Comparison of ENCODE assay signal across 14 cellular contexts in the genomic region with DNA sequence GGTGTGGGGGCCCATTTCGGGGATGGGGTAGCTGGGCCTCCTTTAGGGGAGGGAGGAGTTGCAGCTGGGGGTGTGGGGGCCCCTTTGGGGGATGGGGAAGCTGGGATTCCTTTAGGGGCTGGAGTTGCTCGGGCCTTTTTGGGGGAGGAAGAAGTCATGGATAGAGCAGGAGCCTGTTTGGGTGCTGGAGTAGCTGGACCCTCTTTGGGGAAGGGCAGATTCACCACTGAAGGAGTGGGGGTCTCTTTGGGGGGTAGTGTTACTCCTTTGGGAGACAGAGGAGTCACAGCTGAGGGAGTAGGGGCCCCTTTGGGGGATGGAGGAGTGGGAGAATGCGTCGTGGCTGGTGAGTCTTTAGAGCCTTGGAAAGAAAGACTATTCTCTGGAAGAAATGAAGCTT. TPM values are rescaled to one million over a fixed set of nuclear protein-coding genes. Genes with fewer than 3 reads are reported as not detected.
DNase-seq lines count a peak whose midpoint lies in the region; ATAC-seq and TF ChIP-seq lines count a peak whose summit lies in the region.
"Had no signal": no experiment of that assay in that cellular context is flagged by ENCODE, and none has a peak within 500 bp of the region (broad histone marks: within the 10 kb centered on the region; RNA-seq: fewer than 3 reads in every experiment).

No MANE protein-coding gene starts in this region.

- no peaks in the 10 kb centered on the region for H3K9me3 Mint-ChIP-seq in activated T-cell treated with anti-CD3 and anti-CD28 coated beads, Interleukin-2, amount 50 U/mL, for 72 hours
- no peaks in the 10 kb centered on the region for H3K9me3 Mint-ChIP-seq in immature natural killer cell
- H3K9me3 Mint-ChIP-seq in stimulated activated naive B cell treated with anti-CD40 and anti-IgM and Interleukin-4, amounts not matched to agents 10 μg/mL and 1 μg/mL and 100 μg/mL, for 72 hours: no peaks in the 10 kb centered on the region

- peak overlapping the region; percentile 67 for H3K27ac ChIP-seq in SK-N-MC
- no peak overlapping the region for H3K27ac ChIP-seq in SK-N-SH (ENCODE audit: low read depth in 2 of 2, low read length in 1 of 2)
- H3K27ac ChIP-seq in hepatocyte: no peak overlapping the region

- H3K4me2 ChIP-seq in SK-N-SH (no peak overlapping the region), hepatocyte (no peak overlapping the region)

- 73% methylated on average over 4 of the region's 4 CpGs for WGBS in SK-N-SH (ENCODE audit: low lambda C conversion rate)
- 93% methylated on average over 4 of the region's 4 CpGs for WGBS in hepatocyte (ENCODE audit: low lambda C conversion rate, missing lambda C conversion rate)

- peaks cover 26 to 27% of the 10 kb centered on the region in 2 experiments for H3K4me1 ChIP-seq in SK-N-SH (ENCODE audit: control insufficient read depth in 1 of 2, insufficient read depth in 2 of 2, low read depth in 1 of 2, low read length in 1 of 2)
- H3K4me1 ChIP-seq in hepatocyte (ENCODE audit: insufficient read depth): peaks cover 30% of the 10 kb centered on the region

- CTCF ChIA-PET in SK-N-SH (lab: Yijun Ruan, JAX): interaction anchor here (0.8 to 1.4 kb wide), 3 partner anchors 8 to 45 kb away, joined by 3 read pairs; no protein-coding TSS in a partner anchor

- no peak overlapping the region for H2AFZ ChIP-seq in SK-N-SH (ENCODE audit: low read depth)
- no peak overlapping the region for H2AFZ ChIP-seq in hepatocyte

- H3K27ac Mint-ChIP-seq in activated T-cell treated with anti-CD3 and anti-CD28 coated beads, Interleukin-2, amount 50 U/mL, for 72 hours: peak overlapping the region; percentile 94
- H3K27ac Mint-ChIP-seq in immature natural killer cell: peak overlapping the region; percentile 12 to 96 (median 74)
- H3K27ac Mint-ChIP-seq in stimulated activated naive B cell treated with anti-CD40 and anti-IgM and Interleukin-4, amounts not matched to agents 10 μg/mL and 1 μg/mL and 100 μg/mL, for 72 hours: peak overlapping the region; percentile 68

- ATAC-seq in activated T-cell treated with anti-CD3 and anti-CD28 coated beads, Interleukin-2, amount 50 U/mL, for 72 hours (replicated peaks in 1 of 2): no peak
- no peak for ATAC-seq in stimulated activated naive B cell treated with anti-CD40 and anti-IgM and Interleukin-4, amounts not matched to agents 10 μg/mL and 1 μg/mL and 100 μg/mL, for 72 hours (replicated peaks)

- H3K4me3 ChIP-seq in SK-N-MC (peak overlapping the region; percentile 29), SK-N-SH (ENCODE audit: low read depth in 2 of 2, low read length in 1 of 2) (no peak overlapping the region), hepatocyte (no peak overlapping the region)
- H3K4me3 ChIP-seq: ovary had no signal

- peaks cover 32 to 66% of the 10 kb centered on the region in 2 donors for H3K36me3 Mint-ChIP-seq in activated T-cell treated with anti-CD3 and anti-CD28 coated beads, Interleukin-2, amount 50 U/mL, for 72 hours (ENCODE audit: insufficient read depth in 2 of 2)
- H3K36me3 Mint-ChIP-seq in immature natural killer cell: peaks cover 0 to 13% (median 10%) of the 10 kb centered on the region in 3 donors
- peaks cover 63 to 76% of the 10 kb centered on the region in 2 donors for H3K36me3 Mint-ChIP-seq in stimulated activated naive B cell treated with anti-CD40 and anti-IgM and Interleukin-4, amounts not matched to agents 10 μg/mL and 1 μg/mL and 100 μg/mL, for 72 hours

- no peak for TF ChIP-seq EP300 in SK-N-SH (IDR thresholded peaks at IDR 0.05; ENCODE audit: borderline replicate concordance in 1 of 2, low read depth in 1 of 2, low read length in 1 of 2)

- TF ChIP-seq CTCF in SK-N-SH (IDR thresholded peaks at IDR 0.05) (no peak), hepatocyte (IDR thresholded peaks at IDR 0.05; ENCODE audit: poor library complexity) (no peak)

- no peaks in the 10 kb centered on the region for H3K27me3 ChIP-seq in SK-N-SH (ENCODE audit: insufficient read depth)
- H3K27me3 ChIP-seq in hepatocyte: no peaks in the 10 kb centered on the region
- H3K27me3 ChIP-seq: ovary had no signal

- H3K9me3 ChIP-seq in SK-N-MC (ENCODE audit: low read depth, low read length) (no peaks in the 10 kb centered on the region), SK-N-SH (no peaks in the 10 kb centered on the region), hepatocyte (ENCODE audit: low read depth) (no peaks in the 10 kb centered on the region)
- H3K9me3 ChIP-seq: ovary had no signal

- H3K9me2 ChIP-seq in SK-N-SH (no peaks in the 10 kb centered on the region), hepatocyte (replicated peaks; ENCODE audit: insufficient read depth) (no peaks in the 10 kb centered on the region)

- peaks cover 90% of the 10 kb centered on the region for H3K36me3 ChIP-seq in SK-N-MC (ENCODE audit: insufficient read depth, low read length)
- peaks cover 53 to 68% of the 10 kb centered on the region in 2 experiments for H3K36me3 ChIP-seq in SK-N-SH (replicated peaks in 1 of 2; ENCODE audit: control insufficient read depth in 1 of 2, insufficient read depth in 2 of 2, low read length in 1 of 2)
- H3K36me3 ChIP-seq in hepatocyte (replicated peaks; ENCODE audit: insufficient read depth, low read depth): no peaks in the 10 kb centered on the region
- H3K36me3 ChIP-seq: ovary had no signal

- no peak overlapping the region for H3K9ac ChIP-seq in SK-N-MC (ENCODE audit: insufficient read length)
- no peak overlapping the region for H3K9ac ChIP-seq in SK-N-SH

- DNase-seq in activated T-cell treated with anti-CD3 and anti-CD28 coated beads, Interleukin-2, amount 50 U/mL, for 72 hours: no peak
- no peak for DNase-seq in activated T-cell treated with anti-CD3 and anti-CD28 coated beads for 4 hours
- no peak for DNase-seq in SK-N-MC (ENCODE audit: low read depth, low spot score)
- no peak for DNase-seq in immature natural killer cell
- DNase-seq in stimulated activated naive B cell treated with anti-CD40 and anti-IgM and Interleukin-4, amounts not matched to agents 10 μg/mL and 1 μg/mL and 100 μg/mL, for 72 hours: no peak
- DNase-seq in mucosa of gallbladder (ENCODE audit: low spot score): no peak
- DNase-seq in SK-N-SH: no peak
- DNase-seq in hepatocyte (ENCODE audit: low spot score): no peak
- DNase-seq: activated T-cell treated with anti-CD3 and anti-CD28 coated beads, Interleukin-2, amount 50 U/mL, for 48 hours; GF-D8; kidney glomerular epithelial cell; NCI-H1930; stimulated activated CD4-positive, alpha-beta T cell treated with anti-CD3 and anti-CD28 coated beads, Interleukin-2, amount 100 ng/mL, for 48 hours had no signal

- no peak for TF ChIP-seq RAD21 in SK-N-SH (IDR thresholded peaks at IDR 0.05; ENCODE audit: low read length)

- peaks cover 77% of the 10 kb centered on the region for H3K4me1 Mint-ChIP-seq in activated T-cell treated with anti-CD3 and anti-CD28 coated beads, Interleukin-2, amount 50 U/mL, for 72 hours (ENCODE audit: low read depth)
- peaks cover 76 to 84% of the 10 kb centered on the region in 2 donors for H3K4me1 Mint-ChIP-seq in immature natural killer cell
- H3K4me1 Mint-ChIP-seq in stimulated activated naive B cell treated with anti-CD40 and anti-IgM and Interleukin-4, amounts not matched to agents 10 μg/mL and 1 μg/mL and 100 μg/mL, for 72 hours: peaks cover 51 to 71% of the 10 kb centered on the region in 2 donors

- H3K4me3 Mint-ChIP-seq in activated T-cell treated with anti-CD3 and anti-CD28 coated beads, Interleukin-2, amount 50 U/mL, for 72 hours: peak overlapping the region; percentile 31 to 96
- H3K4me3 Mint-ChIP-seq in immature natural killer cell: no peak overlapping the region
- no peak overlapping the region for H3K4me3 Mint-ChIP-seq in stimulated activated naive B cell treated with anti-CD40 and anti-IgM and Interleukin-4, amounts not matched to agents 10 μg/mL and 1 μg/mL and 100 μg/mL, for 72 hours

- H3K79me2 ChIP-seq in SK-N-SH (ENCODE audit: insufficient read depth) (peaks cover 84% of the 10 kb centered on the region), hepatocyte (peaks cover 89% of the 10 kb centered on the region)

- H3F3A ChIP-seq in SK-N-SH (replicated peaks; ENCODE audit: insufficient read depth): peaks cover 22% of the 10 kb centered on the region

- no peaks in the 10 kb centered on the region for H3K27me3 Mint-ChIP-seq in activated T-cell treated with anti-CD3 and anti-CD28 coated beads, Interleukin-2, amount 50 U/mL, for 72 hours (ENCODE audit: low read depth)
- peaks cover 0 to 2% (median 2%) of the 10 kb centered on the region in 3 donors for H3K27me3 Mint-ChIP-seq in immature natural killer cell (ENCODE audit: low read depth in 3 of 3)
- H3K27me3 Mint-ChIP-seq in stimulated activated naive B cell treated with anti-CD40 and anti-IgM and Interleukin-4, amounts not matched to agents 10 μg/mL and 1 μg/mL and 100 μg/mL, for 72 hours: no peaks in the 10 kb centered on the region

- POLR2A ChIA-PET in SK-N-SH (lab: Yijun Ruan, JAX): interaction anchor here (1.0 kb wide), 1 partner anchor 9 kb away, joined by 5 read pairs; no protein-coding TSS in a partner anchor

- H4K20me1 ChIP-seq in SK-N-SH (ENCODE audit: insufficient read depth) (peaks cover 96% of the 10 kb centered on the region), hepatocyte (ENCODE audit: insufficient read depth, poor library complexity, severe bottlenecking) (peaks cover 98% of the 10 kb centered on the region)

RNA-seq across cellular contexts. Expression of a gene that starts 6.5 kb away (rescaled TPM):
- total RNA-seq in activated T-cell treated with anti-CD3 and anti-CD28 coated beads, Interleukin-2, amount 50 U/mL, for 72 hours: 100 to 1,000 TPM; 903 to 922 TPM
- polyA plus RNA-seq in immature natural killer cell (100 to 1,000 TPM; 662 to 819 (median 747) TPM), SK-N-SH (2012; rRNA removed) (523 and 644 TPM in 2 replicates), hepatocyte (631 and 655 TPM in 2 replicates)
- total RNA-seq in mucosa of gallbladder (599 TPM), hepatocyte (1,295 and 1,361 TPM in 2 replicates)
- 840 and 1,075 TPM in 2 replicates for polyA plus RNA-seq in SK-N-SH (2012; cell fraction: cytosol; rRNA removed)
- polyA plus RNA-seq in SK-N-SH (2012; cell fraction: nucleus; rRNA removed): 157 and 212 TPM in 2 replicates

RNA-seq across cellular contexts. Expression of a gene that starts 30.6 kb away (rescaled TPM):
- 100 to 1,000 TPM; 166 to 192 TPM for total RNA-seq in activated T-cell treated with anti-CD3 and anti-CD28 coated beads, Interleukin-2, amount 50 U/mL, for 72 hours
- 100 to 1,000 TPM; 175 to 222 (median 180) TPM for polyA plus RNA-seq in immature natural killer cell
- 201 TPM for total RNA-seq in mucosa of gallbladder
- 38.9 and 40.5 TPM in 2 replicates for polyA plus RNA-seq in SK-N-SH (2012; rRNA removed)
- 65.3 and 83.2 TPM in 2 replicates for polyA plus RNA-seq in SK-N-SH (2012; cell fraction: cytosol; rRNA removed)
- polyA plus RNA-seq in SK-N-SH (2012; cell fraction: nucleus; rRNA removed): 12.5 and 25.3 TPM in 2 replicates
- 128 and 142 TPM in 2 replicates for total RNA-seq in hepatocyte
- polyA plus RNA-seq in hepatocyte: 154 and 156 TPM in 2 replicates

RNA-seq across cellular contexts. Expression of a gene that starts 33.5 kb away (rescaled TPM):
- total RNA-seq in activated T-cell treated with anti-CD3 and anti-CD28 coated beads, Interleukin-2, amount 50 U/mL, for 72 hours: 10 to 100 TPM; 84.5 to 96.4 TPM
- polyA plus RNA-seq in immature natural killer cell: 10 to 100 TPM; 24.6 to 31.7 (median 27.4) TPM
- 3.9 TPM for total RNA-seq in mucosa of gallbladder
- 10.3 and 10.9 TPM in 2 replicates for polyA plus RNA-seq in SK-N-SH (2012; rRNA removed)
- 10.1 and 13.0 TPM in 2 replicates for polyA plus RNA-seq in SK-N-SH (2012; cell fraction: cytosol; rRNA removed)
- 9.2 and 15.5 TPM in 2 replicates for polyA plus RNA-seq in SK-N-SH (2012; cell fraction: nucleus; rRNA removed)
- 6.8 and 14.0 TPM in 2 replicates for total RNA-seq in hepatocyte
- 5.9 and 6.5 TPM in 2 replicates for polyA plus RNA-seq in hepatocyte

RNA-seq across cellular contexts. Expression of a gene that starts 44.5 kb away (rescaled TPM):
- total RNA-seq in activated T-cell treated with anti-CD3 and anti-CD28 coated beads, Interleukin-2, amount 50 U/mL, for 72 hours: 1 to 10 TPM; 6.6 to 7.3 TPM
- polyA plus RNA-seq in immature natural killer cell (1 to 10 TPM in 1 of 3 donors, not detected in 2; 1.1 TPM), SK-N-SH (2012; rRNA removed) (1.2 and 1.5 TPM in 2 replicates), hepatocyte (1.1 and 3.0 TPM in 2 replicates)
- total RNA-seq in mucosa of gallbladder (19.0 TPM), hepatocyte (2.7 and 3.4 TPM in 2 replicates)
- polyA plus RNA-seq in SK-N-SH (2012; cell fraction: cytosol; rRNA removed): 1.0 and 1.4 TPM in 2 replicates
- polyA plus RNA-seq in SK-N-SH (2012; cell fraction: nucleus; rRNA removed): 0.39 and 0.61 TPM in 2 replicates

Comparison
In these comparisons a context has a peak if more than half of its experiments do, and no peak if none do; other contexts are left out.
1. H3K4me3 Mint-ChIP-seq: peak in activated T-cell treated with anti-CD3 and anti-CD28 coated beads, Interleukin-2, amount 50 U/mL, for 72 hours (2 of 2); none in immature natural killer cell (0 of 5) and stimulated activated naive B cell treated with anti-CD40 and anti-IgM and Interleukin-4, amounts not matched to agents 10 μg/mL and 1 μg/mL and 100 μg/mL, for 72 hours (0 of 2).
2. Peak in every context shown above with its lines, with median percentiles within 50 percentile points of each other: H3K27ac Mint-ChIP-seq.